10 cellular contexts compared by ENCODE assay signal in the genomic region with DNA sequence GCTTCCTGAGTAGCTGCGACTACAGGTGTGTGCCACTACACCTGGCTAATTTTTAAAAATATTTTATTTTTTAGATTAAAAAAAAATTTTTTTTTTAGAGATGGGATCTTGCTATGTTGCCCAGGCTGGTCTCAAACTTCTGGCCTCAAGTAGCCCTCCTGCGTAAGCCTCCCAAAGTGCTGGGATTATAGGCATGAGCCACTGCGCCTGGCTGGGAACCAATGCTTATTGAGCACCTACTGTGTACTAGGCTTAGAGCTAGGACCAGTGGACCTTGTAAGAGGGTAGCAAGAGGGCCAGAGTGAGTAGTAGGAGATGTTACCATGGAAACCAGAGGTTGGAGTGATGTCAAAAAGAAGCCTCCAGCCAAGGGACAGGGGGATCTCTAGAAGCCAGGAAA. TPM values are rescaled to one million over a fixed set of nuclear protein-coding genes. Genes with fewer than 3 reads are reported as not detected.
"Had no signal": no experiment of that assay in that cellular context is flagged by ENCODE, and none has a peak within 500 bp of the region (broad histone marks: within the 10 kb centered on the region; RNA-seq: fewer than 3 reads in every experiment).

No MANE protein-coding gene starts in this region.

- H3K36me3 ChIP-seq: HAP-1 had no signal

- ATAC-seq: GM23338, HCT116 had no signal

- H3K27ac ChIP-seq: KMS-11 had no signal

- H3K9me3 ChIP-seq: HAP-1 had no signal

- H3K4me3 Mint-ChIP-seq: GM23338 had no signal

- H2AFZ ChIP-seq: GM23338 had no signal

- H3K27ac Mint-ChIP-seq: GM23338 had no signal

- DNase-seq: H7, IMR-90, KBM-7 had no signal

- H3K4me1 ChIP-seq: HAP-1 had no signal

- FAIRE-seq: HTR-8/SVneo had no signal

- H3K4me2 ChIP-seq: GM23338, KMS-11 had no signal

- H3K4me3 ChIP-seq: GM23338, HAP-1 had no signal

- H3K9ac ChIP-seq: KMS-11 had no signal

RNA-seq across cellular contexts. Expression of gene COL26A1, which starts 31.2 kb away (rescaled TPM):
- total RNA-seq: H4, HT-29, IMR-90 had no signal
- polyA plus RNA-seq: IMR-90 had no signal
